ENCODE assay signal across 1 cellular context in the genomic region with DNA sequence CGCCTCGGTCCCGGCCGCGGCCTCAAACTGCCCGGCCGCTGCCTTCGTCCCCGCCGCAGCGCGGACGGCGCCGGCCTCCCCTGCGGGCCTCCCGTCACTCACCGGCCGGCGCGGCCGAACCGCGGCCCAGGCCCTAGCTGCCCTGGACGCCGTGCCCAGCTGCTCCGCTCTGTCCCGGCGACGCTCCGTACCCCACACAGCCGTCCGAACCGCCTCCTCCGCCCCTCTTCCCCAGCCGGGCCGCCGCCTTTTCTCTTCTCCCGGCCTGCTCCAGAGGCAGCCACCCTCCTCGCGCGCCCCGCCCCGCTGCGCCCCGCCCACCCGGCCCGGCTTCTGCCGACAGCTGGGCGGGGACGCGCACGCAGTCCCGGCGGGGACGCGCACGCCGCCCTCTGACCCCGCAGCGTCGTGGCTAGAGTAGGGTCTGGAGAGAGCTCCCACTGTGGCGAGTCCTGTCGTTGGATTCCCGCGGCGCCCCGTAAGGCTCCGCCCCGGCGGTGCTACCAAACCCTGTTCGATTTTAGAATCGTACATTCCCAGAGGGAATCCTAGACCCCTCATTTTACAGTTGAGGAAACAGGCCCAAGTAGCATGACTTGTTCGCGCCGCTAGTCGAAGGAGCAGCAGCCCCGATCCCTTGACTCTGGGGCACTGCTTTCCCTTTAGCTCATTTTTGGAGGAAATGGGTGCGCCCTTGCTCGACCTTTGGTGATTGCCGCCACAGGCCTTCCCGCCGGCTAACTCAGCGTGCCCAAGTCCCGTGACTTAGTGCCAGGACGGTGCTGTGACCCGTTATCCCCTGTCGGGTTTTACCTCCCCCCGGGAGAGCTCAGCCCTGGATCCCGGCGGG.
TF ChIP-seq lines count a peak whose summit lies in the region.

A gene with protein sequence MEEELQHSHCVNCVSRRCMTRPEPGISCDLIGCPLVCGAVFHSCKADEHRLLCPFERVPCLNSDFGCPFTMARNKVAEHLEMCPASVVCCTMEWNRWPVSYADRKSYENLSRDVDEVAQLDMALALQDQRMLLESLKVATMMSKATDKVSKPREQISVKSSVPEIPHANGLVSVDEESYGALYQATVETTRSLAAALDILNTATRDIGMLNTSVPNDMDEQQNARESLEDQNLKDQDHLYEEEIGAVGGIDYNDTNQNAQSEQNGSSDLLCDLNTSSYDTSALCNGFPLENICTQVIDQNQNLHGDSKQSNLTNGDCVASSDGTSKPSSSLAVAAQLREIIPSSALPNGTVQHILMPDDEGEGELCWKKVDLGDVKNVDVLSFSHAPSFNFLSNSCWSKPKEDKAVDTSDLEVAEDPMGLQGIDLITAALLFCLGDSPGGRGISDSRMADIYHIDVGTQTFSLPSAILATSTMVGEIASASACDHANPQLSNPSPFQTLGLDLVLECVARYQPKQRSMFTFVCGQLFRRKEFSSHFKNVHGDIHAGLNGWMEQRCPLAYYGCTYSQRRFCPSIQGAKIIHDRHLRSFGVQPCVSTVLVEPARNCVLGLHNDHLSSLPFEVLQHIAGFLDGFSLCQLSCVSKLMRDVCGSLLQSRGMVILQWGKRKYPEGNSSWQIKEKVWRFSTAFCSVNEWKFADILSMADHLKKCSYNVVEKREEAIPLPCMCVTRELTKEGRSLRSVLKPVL (minus strand): TSS at position 295 of the 850 bp plus-strand sequence. CDS start 8,390 bp downstream, outside the sequence.

TF ChIP-seq in HepG2, 621 proteins besides CTCF, POLR2A, EP300 and RAD21 (continued from another document and continues in another):
- TF ChIP-seq, protein P1, sequence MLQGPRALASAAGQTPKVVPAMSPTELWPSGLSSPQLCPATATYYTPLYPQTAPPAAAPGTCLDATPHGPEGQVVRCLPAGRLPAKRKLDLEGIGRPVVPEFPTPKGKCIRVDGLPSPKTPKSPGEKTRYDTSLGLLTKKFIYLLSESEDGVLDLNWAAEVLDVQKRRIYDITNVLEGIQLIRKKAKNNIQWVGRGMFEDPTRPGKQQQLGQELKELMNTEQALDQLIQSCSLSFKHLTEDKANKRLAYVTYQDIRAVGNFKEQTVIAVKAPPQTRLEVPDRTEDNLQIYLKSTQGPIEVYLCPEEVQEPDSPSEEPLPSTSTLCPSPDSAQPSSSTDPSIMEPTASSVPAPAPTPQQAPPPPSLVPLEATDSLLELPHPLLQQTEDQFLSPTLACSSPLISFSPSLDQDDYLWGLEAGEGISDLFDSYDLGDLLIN (CRISPR knock-in tag; IDR thresholded peaks at IDR 0.05; ENCODE audit: borderline replicate concordance): peak; percentile 49; the same call in 1 of the 2 replicates
- TF ChIP-seq, protein P2, sequence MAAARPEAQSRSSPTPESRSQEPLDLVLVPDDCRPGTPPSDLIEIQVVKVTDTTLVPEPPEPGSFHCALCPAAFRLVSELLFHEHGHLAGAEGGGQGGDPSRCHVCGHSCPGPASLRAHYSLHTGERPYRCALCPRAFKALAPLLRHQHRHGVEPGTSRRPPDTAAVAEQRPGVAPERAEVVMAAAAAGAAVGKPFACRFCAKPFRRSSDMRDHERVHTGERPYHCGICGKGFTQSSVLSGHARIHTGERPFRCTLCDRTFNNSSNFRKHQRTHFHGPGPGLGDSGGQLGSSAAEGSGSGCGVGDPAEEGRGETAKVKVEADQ (CRISPR knock-in tag; IDR thresholded peaks at IDR 0.05; ENCODE audit: borderline replicate concordance): peak; percentile 18; the same call in 1 of the 2 replicates
- TF ChIP-seq GABPA (IDR thresholded peaks at IDR 0.05; ENCODE audit: low read depth, low read length) (no peak), GABPA (CRISPR knock-in tag; IDR thresholded peaks at IDR 0.05; ENCODE audit: low read depth) (no peak), ARNT (IDR thresholded peaks at IDR 0.05) (no peak), ZNF768 (CRISPR knock-in tag; IDR thresholded peaks at IDR 0.05) (peak; percentile 75), NFE2L1 (CRISPR knock-in tag; IDR thresholded peaks at IDR 0.05; ENCODE audit: borderline replicate concordance) (0 out of 2 replicates have a peak, but pooled peaks have one; percentile 85), PPARG (CRISPR knock-in tag; conservative IDR thresholded peaks at IDR 0.05) (no peak; the same call in 1 of the 2 replicates), BRCA1 (CRISPR knock-in tag; IDR thresholded peaks at IDR 0.05) (no peak; the same call in 1 of the 2 replicates), ETV6 (CRISPR knock-in tag; conservative IDR thresholded peaks at IDR 0.05) (peak; percentile 82), ZNF44 (CRISPR knock-in tag; IDR thresholded peaks at IDR 0.05) (peak; percentile 75; the same call in 1 of the 2 replicates), NFYC (CRISPR knock-in tag; IDR thresholded peaks at IDR 0.05) (peak; percentile 52), SYNCRIP (IDR thresholded peaks at IDR 0.05; ENCODE audit: insufficient read depth, low read depth, low read length) (no peak), GPN1 (CRISPR knock-in tag; IDR thresholded peaks at IDR 0.05; ENCODE audit: borderline replicate concordance) (no peak; the same call in 1 of the 2 replicates), PAX8 (CRISPR knock-in tag; IDR thresholded peaks at IDR 0.05; ENCODE audit: borderline replicate concordance) (peak; percentile 94), ZBTB20 (CRISPR knock-in tag; IDR thresholded peaks at IDR 0.05; ENCODE audit: borderline replicate concordance, low read depth) (peak; percentile 71; the same call in 1 of the 2 replicates), RFX3 (CRISPR knock-in tag; IDR thresholded peaks at IDR 0.05) (0 out of 2 replicates have a peak, but pooled peaks have one; percentile 23), ZNF775 (CRISPR knock-in tag; IDR thresholded peaks at IDR 0.05; ENCODE audit: borderline replicate concordance) (no peak), PHF5A (CRISPR knock-in tag; IDR thresholded peaks at IDR 0.05; ENCODE audit: low read depth, unreplicated experiment) (peak; percentile 32), ZKSCAN5 (CRISPR knock-in tag; IDR thresholded peaks at IDR 0.05) (peak; percentile 53; the same call in 1 of the 2 replicates), POLR2AphosphoS2 (IDR thresholded peaks at IDR 0.05; ENCODE audit: low read depth, low read length) (no peak), AKAP8 (CRISPR knock-in tag; IDR thresholded peaks at IDR 0.05) (no peak; the same call in 1 of the 2 replicates), HNF4A (CRISPR knock-in tag; IDR thresholded peaks at IDR 0.05) (peak; percentile 23; the same call in 1 of the 2 replicates), ZNF737 (CRISPR knock-in tag; IDR thresholded peaks at IDR 0.05; ENCODE audit: borderline replicate concordance) (peak; percentile 84; the same call in 1 of the 2 replicates), NR2F2 (IDR thresholded peaks at IDR 0.05; ENCODE audit: borderline replicate concordance, low read depth) (peak; percentile 55), ZFY (CRISPR knock-in tag; IDR thresholded peaks at IDR 0.05) (peak; percentile 98), CCAR2 (optimal IDR thresholded peaks at IDR 0.05; ENCODE audit: low read depth, low read length) (no peak)
- TF ChIP-seq, protein P3, sequence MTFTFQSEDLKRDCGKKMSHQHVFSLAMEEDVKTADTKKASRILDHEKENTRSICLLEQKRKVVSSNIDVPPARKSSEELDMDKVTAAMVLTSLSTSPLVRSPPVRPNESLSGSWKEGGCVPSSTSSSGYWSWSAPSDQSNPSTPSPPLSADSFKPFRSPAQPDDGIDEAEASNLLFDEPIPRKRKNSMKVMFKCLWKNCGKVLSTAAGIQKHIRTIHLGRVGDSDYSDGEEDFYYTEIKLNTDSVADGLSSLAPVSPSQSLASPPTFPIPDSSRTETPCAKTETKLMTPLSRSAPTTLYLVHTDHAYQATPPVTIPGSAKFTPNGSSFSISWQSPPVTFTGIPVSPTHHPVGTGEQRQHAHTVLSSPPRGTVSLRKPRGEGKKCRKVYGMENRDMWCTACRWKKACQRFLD (CRISPR knock-in tag; IDR thresholded peaks at IDR 0.05; ENCODE audit: borderline replicate concordance): no peak
- TF ChIP-seq, protein P4, sequence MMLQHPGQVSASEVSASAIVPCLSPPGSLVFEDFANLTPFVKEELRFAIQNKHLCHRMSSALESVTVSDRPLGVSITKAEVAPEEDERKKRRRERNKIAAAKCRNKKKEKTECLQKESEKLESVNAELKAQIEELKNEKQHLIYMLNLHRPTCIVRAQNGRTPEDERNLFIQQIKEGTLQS (CRISPR knock-in tag; IDR thresholded peaks at IDR 0.05): peak; percentile 14; the same call in 1 of the 2 replicates
- TF ChIP-seq, protein P5, sequence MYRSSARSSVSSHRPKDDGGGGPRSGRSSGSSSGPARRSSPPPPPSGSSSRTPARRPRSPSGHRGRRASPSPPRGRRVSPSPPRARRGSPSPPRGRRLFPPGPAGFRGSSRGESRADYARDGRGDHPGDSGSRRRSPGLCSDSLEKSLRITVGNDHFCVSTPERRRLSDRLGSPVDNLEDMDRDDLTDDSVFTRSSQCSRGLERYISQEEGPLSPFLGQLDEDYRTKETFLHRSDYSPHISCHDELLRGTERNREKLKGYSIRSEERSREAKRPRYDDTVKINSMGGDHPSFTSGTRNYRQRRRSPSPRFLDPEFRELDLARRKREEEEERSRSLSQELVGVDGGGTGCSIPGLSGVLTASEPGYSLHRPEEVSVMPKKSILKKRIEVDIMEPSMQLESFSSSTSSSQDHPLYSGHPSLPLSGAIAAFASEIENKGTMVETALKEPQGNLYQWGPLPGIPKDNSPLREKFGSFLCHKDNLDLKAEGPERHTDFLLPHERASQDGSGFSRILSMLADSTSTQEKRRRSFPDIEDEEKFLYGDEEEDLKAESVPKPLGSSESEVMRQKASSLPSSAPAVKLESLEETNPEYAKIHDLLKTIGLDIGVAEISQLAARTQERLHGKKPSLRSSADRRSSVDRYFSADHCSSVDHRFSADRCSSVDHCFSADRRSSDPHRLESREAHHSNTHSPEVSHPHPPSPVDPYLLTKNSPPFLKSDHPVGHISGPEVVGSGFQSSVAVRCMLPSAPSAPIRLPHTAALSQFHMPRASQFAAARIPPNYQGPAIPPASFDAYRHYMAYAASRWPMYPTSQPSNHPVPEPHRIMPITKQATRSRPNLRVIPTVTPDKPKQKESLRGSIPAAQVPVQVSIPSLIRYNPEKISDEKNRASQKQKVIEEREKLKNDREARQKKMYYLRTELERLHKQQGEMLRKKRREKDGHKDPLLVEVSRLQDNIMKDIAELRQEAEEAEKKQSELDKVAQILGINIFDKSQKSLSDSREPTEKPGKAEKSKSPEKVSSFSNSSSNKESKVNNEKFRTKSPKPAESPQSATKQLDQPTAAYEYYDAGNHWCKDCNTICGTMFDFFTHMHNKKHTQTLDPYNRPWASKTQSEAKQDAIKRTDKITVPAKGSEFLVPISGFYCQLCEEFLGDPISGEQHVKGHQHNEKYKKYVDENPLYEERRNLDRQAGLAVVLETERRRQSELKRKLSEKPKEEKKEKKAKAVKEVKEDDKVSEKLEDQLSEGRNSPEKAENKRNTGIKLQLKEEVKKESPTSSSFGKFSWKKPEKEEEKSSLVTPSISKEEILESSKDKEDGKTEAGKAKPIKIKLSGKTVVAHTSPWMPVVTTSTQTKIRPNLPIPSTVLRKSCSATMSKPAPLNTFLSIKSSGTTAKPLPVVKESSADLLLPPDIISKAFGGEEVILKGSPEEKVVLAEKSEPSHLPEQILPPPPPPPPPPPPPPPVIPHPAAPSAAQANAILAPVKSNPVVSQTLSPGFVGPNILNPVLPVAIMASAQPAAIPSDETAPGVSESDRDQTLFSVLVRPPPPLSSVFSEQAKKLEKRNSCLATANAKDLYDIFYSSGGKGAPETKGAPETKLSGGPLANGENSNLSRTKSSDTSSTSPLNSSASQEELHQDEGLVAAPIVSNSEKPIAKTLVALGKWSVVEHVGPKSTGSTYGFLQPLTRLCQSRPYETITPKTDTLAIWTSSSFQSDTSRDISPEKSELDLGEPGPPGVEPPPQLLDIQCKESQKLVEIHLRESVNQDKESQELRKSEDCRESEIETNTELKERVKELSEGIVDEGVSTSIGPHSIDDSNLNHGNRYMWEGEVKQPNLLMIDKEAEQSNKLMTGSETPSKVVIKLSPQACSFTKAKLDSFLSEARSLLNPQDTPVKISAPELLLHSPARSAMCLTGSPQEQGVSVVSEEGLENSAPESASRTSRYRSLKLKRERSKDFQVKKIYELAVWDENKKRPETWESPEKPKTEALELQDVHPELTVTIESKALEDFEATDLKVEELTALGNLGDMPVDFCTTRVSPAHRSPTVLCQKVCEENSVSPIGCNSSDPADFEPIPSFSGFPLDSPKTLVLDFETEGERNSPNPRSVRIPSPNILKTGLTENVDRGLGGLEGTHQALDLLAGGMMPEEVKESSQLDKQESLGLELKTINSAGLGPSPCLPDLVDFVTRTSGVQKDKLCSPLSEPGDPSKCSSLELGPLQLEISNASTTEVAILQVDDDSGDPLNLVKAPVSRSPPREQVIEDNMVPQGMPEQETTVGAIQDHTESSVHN (CRISPR knock-in tag; IDR thresholded peaks at IDR 0.05): no peak; the same call in 1 of the 2 replicates
- TF ChIP-seq, protein P6, sequence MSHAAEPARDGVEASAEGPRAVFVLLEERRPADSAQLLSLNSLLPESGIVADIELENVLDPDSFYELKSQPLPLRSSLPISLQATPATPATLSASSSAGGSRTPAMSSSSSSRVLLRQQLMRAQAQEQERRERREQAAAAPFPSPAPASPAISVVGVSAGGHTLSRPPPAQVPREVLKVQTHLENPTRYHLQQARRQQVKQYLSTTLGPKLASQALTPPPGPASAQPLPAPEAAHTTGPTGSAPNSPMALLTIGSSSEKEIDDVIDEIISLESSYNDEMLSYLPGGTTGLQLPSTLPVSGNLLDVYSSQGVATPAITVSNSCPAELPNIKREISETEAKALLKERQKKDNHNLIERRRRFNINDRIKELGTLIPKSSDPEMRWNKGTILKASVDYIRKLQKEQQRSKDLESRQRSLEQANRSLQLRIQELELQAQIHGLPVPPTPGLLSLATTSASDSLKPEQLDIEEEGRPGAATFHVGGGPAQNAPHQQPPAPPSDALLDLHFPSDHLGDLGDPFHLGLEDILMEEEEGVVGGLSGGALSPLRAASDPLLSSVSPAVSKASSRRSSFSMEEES (CRISPR knock-in tag; IDR thresholded peaks at IDR 0.05): no peak
- TF ChIP-seq, protein P7, sequence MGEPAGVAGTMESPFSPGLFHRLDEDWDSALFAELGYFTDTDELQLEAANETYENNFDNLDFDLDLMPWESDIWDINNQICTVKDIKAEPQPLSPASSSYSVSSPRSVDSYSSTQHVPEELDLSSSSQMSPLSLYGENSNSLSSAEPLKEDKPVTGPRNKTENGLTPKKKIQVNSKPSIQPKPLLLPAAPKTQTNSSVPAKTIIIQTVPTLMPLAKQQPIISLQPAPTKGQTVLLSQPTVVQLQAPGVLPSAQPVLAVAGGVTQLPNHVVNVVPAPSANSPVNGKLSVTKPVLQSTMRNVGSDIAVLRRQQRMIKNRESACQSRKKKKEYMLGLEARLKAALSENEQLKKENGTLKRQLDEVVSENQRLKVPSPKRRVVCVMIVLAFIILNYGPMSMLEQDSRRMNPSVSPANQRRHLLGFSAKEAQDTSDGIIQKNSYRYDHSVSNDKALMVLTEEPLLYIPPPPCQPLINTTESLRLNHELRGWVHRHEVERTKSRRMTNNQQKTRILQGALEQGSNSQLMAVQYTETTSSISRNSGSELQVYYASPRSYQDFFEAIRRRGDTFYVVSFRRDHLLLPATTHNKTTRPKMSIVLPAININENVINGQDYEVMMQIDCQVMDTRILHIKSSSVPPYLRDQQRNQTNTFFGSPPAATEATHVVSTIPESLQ (CRISPR knock-in tag; conservative IDR thresholded peaks at IDR 0.05): 0 out of 2 replicates have a peak, but pooled peaks have one; percentile 58
- TF ChIP-seq, protein P8, sequence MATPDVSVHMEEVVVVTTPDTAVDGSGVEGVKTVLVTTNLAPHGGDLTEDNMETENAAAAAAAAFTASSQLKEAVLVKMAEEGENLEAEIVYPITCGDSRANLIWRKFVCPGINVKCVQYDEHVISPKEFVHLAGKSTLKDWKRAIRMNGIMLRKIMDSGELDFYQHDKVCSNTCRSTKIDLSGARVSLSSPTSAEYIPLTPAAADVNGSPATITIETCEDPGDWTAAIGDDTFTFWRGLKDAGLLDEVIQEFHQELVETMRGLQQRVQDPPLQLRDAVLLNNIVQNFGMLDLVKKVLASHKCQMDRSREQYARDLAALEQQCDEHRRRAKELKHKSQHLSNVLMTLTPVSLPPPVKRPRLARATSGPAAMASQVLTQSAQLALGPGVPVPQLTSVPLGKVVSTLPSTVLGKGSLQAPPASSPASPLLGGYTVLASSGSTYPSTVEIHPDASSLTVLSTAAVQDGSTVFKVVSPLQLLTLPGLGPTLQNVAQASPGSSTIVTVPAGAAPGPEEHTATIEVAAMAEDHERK (CRISPR knock-in tag; IDR thresholded peaks at IDR 0.05; ENCODE audit: low read depth): peak; percentile 98
